ENCODE assay signal across 8 cellular contexts in genomic region chr6:26659360-26660095, GRCh38. TPM values are rescaled to one million over a fixed set of nuclear protein-coding genes. Genes with fewer than 3 reads are reported as not detected.
DNase-seq lines count a peak whose midpoint lies in the region; ATAC-seq and TF ChIP-seq lines count a peak whose summit lies in the region.
"Not testable (repeated sequence)": the region's sequence is repeated elsewhere in the genome, so short reads cannot be mapped to it uniquely, and the experiment has no call there.

Gene ZNF322 (minus strand): TSS chr6:26659746. CDS start chr6:26638553, 21,193 bp downstream.

- DNase-seq in CD1c-positive myeloid dendritic cell (ENCODE audit: extremely low spot score) (peak; percentile 95), NCI-H82 treated with DMSO at 0.1 percent for 48 hours (lab: John Stamatoyannopoulos, UW; ENCODE audit: unreplicated experiment) (peak; percentile 90), ecto neural progenitor cell (ENCODE audit: low spot score) (peak; percentile 97), lower leg skin (ENCODE audit: low spot score in 2 of 2) (peak; percentile 92 to 99)
- DNase-seq in activated CD4-positive, alpha-beta memory T cell treated with anti-CD3 and anti-CD28 coated beads, Interleukin-2, amount 10 ng/mL, durations not matched to agents 7 days and 5 days = peak; percentile 90
- DNase-seq in stimulated activated CD4-positive, alpha-beta T cell treated with anti-CD3 and anti-CD28 coated beads, Interleukin-4, amount 100 ng/mL, for 48 hours (ENCODE audit: low read depth in 2 of 2) = peak; percentile 85 to 91

- peak within 1 kb of the TSS; percentile 47 for H3K4me3 ChIP-seq in lower leg skin (ENCODE audit: low read depth, poor library complexity, severe bottlenecking)

- WGBS in lower leg skin, 2 donors = 0 to 1% methylated on average over 36 to 44 of the region's 50 CpGs

- H3K9me3 Mint-ChIP-seq in activated CD4-positive, alpha-beta memory T cell treated with anti-CD3 and anti-CD28 coated beads, Interleukin-2, amount 10 ng/mL, durations not matched to agents 7 days and 5 days = not testable (repeated sequence)

- peaks cover 15% of the 10 kb centered on the region for H3K4me1 Mint-ChIP-seq in activated CD4-positive, alpha-beta memory T cell treated with anti-CD3 and anti-CD28 coated beads, Interleukin-2, amount 10 ng/mL, durations not matched to agents 7 days and 5 days

- CTCF ChIA-PET in activated CD4-positive, alpha-beta memory T cell treated with anti-CD3 and anti-CD28 coated beads, Interleukin-2, amount 10 ng/mL, durations not matched to agents 7 days and 5 days (lab: Charles Lee) = interaction anchor here (1.7 kb wide), 1 partner anchor 52 kb away, joined by 7 read pairs; no protein-coding TSS in a partner anchor

- H3K27me3 Mint-ChIP-seq in activated CD4-positive, alpha-beta memory T cell treated with anti-CD3 and anti-CD28 coated beads, Interleukin-2, amount 10 ng/mL, durations not matched to agents 7 days and 5 days = peaks cover 21% of the 10 kb centered on the region

- peak within 1 kb of the TSS; percentile 23 for H3K27ac Mint-ChIP-seq in activated CD4-positive, alpha-beta memory T cell treated with anti-CD3 and anti-CD28 coated beads, Interleukin-2, amount 10 ng/mL, durations not matched to agents 7 days and 5 days

- peak within 1 kb of the TSS; percentile 75 for H3K4me3 Mint-ChIP-seq in activated CD4-positive, alpha-beta memory T cell treated with anti-CD3 and anti-CD28 coated beads, Interleukin-2, amount 10 ng/mL, durations not matched to agents 7 days and 5 days

- H3K36me3 Mint-ChIP-seq in activated CD4-positive, alpha-beta memory T cell treated with anti-CD3 and anti-CD28 coated beads, Interleukin-2, amount 10 ng/mL, durations not matched to agents 7 days and 5 days (ENCODE audit: low read depth) = peaks cover 25% of the 10 kb centered on the region

- not testable (repeated sequence) for TF ChIP-seq POLR2A in lower leg skin (IDR thresholded peaks at IDR 0.05)

- not testable (repeated sequence) for TF ChIP-seq CTCF in lower leg skin (IDR thresholded peaks at IDR 0.05)

- ATAC-seq in GM19438 (IDR thresholded peaks at IDR 0.05; ENCODE audit: low read depth, unreplicated experiment) (peak; percentile 96), HG03575 (IDR thresholded peaks at IDR 0.05; ENCODE audit: extremely low read depth, insufficient number of reproducible peaks, low FRiP score, unreplicated experiment) (peak; percentile 80)

- intact Hi-C loops in lower leg skin (cut with DNase I; ENCODE audit: low total_unique reads) = not testable (repeated sequence)

- POLR2A ChIA-PET in activated CD4-positive, alpha-beta memory T cell treated with anti-CD3 and anti-CD28 coated beads, Interleukin-2, amount 10 ng/mL, durations not matched to agents 7 days and 5 days (lab: Charles Lee) = not testable (repeated sequence)

RNA-seq across cellular contexts. Expression of gene ZNF322, which starts in this region (rescaled TPM):
- 10 to 100 TPM; 10.3 to 12.3 TPM for total RNA-seq in activated CD4-positive, alpha-beta memory T cell treated with anti-CD3 and anti-CD28 coated beads, Interleukin-2, amount 10 ng/mL, durations not matched to agents 7 days and 5 days
- 10 to 100 TPM in 1 of 4 donors, 1 to 10 TPM in 3; 9.0 to 23.4 (median 9.2) TPM for total RNA-seq in lower leg skin

Comparison
In these comparisons a context has a peak if more than half of its experiments do, and no peak if none do; other contexts are left out.
1. Peak in every context shown above with its lines: DNase-seq, ATAC-seq and H3K4me3 ChIP-seq.